ENCODE assay signal across 2 cellular contexts in the genomic region with DNA sequence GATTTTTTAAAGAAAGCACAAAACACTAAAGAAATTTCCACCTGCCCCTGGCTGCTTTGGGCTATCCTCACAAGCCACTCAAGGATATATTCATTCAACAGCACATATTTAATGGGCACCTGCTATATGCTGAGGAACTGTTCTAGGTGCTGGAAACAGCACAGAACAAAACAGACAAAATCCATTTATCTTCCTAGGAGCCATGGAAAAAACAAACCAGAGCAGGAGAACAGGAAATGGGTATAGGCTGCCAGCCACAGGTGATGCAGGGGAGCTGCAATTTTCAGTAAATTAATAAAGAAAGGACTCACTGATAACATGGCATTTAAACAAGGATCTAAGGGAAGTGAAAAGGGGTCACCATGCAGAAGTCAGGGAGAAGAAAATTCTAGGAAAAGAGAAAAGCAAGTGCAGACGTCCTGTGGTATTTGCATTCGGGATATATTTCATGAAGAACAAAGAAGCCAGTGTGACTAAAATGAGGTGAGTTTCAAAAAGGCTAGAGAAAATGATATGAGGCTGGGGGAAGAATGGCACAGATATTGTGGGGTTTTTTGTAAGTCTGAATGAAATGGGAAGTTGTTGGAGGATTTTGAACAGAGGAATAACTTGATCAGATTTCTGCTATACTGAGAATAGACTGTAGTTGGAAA.
TF ChIP-seq lines count a peak whose summit lies in the region.

No MANE protein-coding gene starts in this region.

TF ChIP-seq in GM23338, 12 proteins besides CTCF, POLR2A, EP300 and RAD21 (continues in another document):
- no peak for TF ChIP-seq EZH2phosphoT487 (IDR thresholded peaks at IDR 0.05; ENCODE audit: unreplicated experiment)
- TF ChIP-seq JUNB (IDR thresholded peaks at IDR 0.05; ENCODE audit: unreplicated experiment): no peak
- TF ChIP-seq, protein P1, sequence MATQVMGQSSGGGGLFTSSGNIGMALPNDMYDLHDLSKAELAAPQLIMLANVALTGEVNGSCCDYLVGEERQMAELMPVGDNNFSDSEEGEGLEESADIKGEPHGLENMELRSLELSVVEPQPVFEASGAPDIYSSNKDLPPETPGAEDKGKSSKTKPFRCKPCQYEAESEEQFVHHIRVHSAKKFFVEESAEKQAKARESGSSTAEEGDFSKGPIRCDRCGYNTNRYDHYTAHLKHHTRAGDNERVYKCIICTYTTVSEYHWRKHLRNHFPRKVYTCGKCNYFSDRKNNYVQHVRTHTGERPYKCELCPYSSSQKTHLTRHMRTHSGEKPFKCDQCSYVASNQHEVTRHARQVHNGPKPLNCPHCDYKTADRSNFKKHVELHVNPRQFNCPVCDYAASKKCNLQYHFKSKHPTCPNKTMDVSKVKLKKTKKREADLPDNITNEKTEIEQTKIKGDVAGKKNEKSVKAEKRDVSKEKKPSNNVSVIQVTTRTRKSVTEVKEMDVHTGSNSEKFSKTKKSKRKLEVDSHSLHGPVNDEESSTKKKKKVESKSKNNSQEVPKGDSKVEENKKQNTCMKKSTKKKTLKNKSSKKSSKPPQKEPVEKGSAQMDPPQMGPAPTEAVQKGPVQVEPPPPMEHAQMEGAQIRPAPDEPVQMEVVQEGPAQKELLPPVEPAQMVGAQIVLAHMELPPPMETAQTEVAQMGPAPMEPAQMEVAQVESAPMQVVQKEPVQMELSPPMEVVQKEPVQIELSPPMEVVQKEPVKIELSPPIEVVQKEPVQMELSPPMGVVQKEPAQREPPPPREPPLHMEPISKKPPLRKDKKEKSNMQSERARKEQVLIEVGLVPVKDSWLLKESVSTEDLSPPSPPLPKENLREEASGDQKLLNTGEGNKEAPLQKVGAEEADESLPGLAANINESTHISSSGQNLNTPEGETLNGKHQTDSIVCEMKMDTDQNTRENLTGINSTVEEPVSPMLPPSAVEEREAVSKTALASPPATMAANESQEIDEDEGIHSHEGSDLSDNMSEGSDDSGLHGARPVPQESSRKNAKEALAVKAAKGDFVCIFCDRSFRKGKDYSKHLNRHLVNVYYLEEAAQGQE (IDR thresholded peaks at IDR 0.05; ENCODE audit: unreplicated experiment): no peak
- no peak for TF ChIP-seq POLR2AphosphoS5 (IDR thresholded peaks at IDR 0.05; ENCODE audit: low read depth)
- TF ChIP-seq, protein P2, sequence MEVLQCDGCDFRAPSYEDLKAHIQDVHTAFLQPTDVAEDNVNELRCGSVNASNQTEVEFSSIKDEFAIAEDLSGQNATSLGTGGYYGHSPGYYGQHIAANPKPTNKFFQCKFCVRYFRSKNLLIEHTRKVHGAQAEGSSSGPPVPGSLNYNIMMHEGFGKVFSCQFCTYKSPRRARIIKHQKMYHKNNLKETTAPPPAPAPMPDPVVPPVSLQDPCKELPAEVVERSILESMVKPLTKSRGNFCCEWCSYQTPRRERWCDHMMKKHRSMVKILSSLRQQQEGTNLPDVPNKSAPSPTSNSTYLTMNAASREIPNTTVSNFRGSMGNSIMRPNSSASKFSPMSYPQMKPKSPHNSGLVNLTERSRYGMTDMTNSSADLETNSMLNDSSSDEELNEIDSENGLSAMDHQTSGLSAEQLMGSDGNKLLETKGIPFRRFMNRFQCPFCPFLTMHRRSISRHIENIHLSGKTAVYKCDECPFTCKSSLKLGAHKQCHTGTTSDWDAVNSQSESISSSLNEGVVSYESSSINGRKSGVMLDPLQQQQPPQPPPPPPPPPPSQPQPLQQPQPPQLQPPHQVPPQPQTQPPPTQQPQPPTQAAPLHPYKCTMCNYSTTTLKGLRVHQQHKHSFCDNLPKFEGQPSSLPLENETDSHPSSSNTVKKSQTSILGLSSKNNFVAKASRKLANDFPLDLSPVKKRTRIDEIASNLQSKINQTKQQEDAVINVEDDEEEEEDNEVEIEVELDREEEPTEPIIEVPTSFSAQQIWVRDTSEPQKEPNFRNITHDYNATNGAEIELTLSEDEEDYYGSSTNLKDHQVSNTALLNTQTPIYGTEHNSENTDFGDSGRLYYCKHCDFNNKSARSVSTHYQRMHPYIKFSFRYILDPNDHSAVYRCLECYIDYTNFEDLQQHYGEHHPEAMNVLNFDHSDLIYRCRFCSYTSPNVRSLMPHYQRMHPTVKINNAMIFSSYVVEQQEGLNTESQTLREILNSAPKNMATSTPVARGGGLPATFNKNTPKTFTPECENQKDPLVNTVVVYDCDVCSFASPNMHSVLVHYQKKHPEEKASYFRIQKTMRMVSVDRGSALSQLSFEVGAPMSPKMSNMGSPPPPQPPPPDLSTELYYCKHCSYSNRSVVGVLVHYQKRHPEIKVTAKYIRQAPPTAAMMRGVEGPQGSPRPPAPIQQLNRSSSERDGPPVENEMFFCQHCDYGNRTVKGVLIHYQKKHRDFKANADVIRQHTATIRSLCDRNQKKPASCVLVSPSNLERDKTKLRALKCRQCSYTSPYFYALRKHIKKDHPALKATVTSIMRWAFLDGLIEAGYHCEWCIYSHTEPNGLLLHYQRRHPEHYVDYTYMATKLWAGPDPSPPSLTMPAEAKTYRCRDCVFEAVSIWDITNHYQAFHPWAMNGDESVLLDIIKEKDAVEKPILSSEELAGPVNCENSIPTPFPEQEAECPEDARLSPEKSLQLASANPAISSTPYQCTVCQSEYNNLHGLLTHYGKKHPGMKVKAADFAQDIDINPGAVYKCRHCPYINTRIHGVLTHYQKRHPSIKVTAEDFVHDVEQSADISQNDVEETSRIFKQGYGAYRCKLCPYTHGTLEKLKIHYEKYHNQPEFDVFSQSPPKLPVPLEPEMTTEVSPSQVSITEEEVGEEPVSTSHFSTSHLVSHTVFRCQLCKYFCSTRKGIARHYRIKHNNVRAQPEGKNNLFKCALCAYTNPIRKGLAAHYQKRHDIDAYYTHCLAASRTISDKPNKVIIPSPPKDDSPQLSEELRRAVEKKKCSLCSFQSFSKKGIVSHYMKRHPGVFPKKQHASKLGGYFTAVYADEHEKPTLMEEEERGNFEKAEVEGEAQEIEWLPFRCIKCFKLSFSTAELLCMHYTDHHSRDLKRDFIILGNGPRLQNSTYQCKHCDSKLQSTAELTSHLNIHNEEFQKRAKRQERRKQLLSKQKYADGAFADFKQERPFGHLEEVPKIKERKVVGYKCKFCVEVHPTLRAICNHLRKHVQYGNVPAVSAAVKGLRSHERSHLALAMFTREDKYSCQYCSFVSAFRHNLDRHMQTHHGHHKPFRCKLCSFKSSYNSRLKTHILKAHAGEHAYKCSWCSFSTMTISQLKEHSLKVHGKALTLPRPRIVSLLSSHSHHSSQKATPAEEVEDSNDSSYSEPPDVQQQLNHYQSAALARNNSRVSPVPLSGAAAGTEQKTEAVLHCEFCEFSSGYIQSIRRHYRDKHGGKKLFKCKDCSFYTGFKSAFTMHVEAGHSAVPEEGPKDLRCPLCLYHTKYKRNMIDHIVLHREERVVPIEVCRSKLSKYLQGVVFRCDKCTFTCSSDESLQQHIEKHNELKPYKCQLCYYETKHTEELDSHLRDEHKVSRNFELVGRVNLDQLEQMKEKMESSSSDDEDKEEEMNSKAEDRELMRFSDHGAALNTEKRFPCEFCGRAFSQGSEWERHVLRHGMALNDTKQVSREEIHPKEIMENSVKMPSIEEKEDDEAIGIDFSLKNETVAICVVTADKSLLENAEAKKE (CRISPR knock-in tag; IDR thresholded peaks at IDR 0.05): no peak
- TF ChIP-seq STAT1 (IDR thresholded peaks at IDR 0.05; ENCODE audit: unreplicated experiment): no peak
- no peak for TF ChIP-seq ZNF114 (CRISPR knock-in tag; IDR thresholded peaks at IDR 0.05)
- TF ChIP-seq, protein P3, sequence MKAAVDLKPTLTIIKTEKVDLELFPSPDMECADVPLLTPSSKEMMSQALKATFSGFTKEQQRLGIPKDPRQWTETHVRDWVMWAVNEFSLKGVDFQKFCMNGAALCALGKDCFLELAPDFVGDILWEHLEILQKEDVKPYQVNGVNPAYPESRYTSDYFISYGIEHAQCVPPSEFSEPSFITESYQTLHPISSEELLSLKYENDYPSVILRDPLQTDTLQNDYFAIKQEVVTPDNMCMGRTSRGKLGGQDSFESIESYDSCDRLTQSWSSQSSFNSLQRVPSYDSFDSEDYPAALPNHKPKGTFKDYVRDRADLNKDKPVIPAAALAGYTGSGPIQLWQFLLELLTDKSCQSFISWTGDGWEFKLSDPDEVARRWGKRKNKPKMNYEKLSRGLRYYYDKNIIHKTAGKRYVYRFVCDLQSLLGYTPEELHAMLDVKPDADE (IDR thresholded peaks at IDR 0.05): no peak

TF ChIP-seq in H1, 55 proteins besides CTCF, POLR2A, EP300 and RAD21:
- TF ChIP-seq, protein P4, sequence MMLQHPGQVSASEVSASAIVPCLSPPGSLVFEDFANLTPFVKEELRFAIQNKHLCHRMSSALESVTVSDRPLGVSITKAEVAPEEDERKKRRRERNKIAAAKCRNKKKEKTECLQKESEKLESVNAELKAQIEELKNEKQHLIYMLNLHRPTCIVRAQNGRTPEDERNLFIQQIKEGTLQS (IDR thresholded peaks at IDR 0.05; ENCODE audit: insufficient read depth, low read depth, low read length): no peak
- TF ChIP-seq SUZ12 (IDR thresholded peaks at IDR 0.05; ENCODE audit: low read length) (no peak), CEBPB (IDR thresholded peaks at IDR 0.05; ENCODE audit: low read depth, low read length) (no peak), CBX5 (IDR thresholded peaks at IDR 0.05; ENCODE audit: low read depth, low read length) (no peak), SIX5 (IDR thresholded peaks at IDR 0.05; ENCODE audit: low read depth, low read length) (no peak), EZH2 (IDR thresholded peaks at IDR 0.05; ENCODE audit: low read depth, low read length, severe bottlenecking) (no peak), SIN3A (conservative IDR thresholded peaks at IDR 0.05 in 1 of 2, IDR thresholded peaks at IDR 0.05 in 1 of 2; ENCODE audit: low read depth in 1 of 2, low read length in 2 of 2) (no peak), SP4 (IDR thresholded peaks at IDR 0.05; ENCODE audit: low read length) (no peak), RXRA (IDR thresholded peaks at IDR 0.05; ENCODE audit: insufficient read depth, low read depth, low read length) (no peak)
- TF ChIP-seq, protein P5, sequence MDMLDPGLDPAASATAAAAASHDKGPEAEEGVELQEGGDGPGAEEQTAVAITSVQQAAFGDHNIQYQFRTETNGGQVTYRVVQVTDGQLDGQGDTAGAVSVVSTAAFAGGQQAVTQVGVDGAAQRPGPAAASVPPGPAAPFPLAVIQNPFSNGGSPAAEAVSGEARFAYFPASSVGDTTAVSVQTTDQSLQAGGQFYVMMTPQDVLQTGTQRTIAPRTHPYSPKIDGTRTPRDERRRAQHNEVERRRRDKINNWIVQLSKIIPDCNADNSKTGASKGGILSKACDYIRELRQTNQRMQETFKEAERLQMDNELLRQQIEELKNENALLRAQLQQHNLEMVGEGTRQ (IDR thresholded peaks at IDR 0.05; ENCODE audit: low read length): no peak
